ENCODE assay signal across 15 cellular contexts in the genomic region with DNA sequence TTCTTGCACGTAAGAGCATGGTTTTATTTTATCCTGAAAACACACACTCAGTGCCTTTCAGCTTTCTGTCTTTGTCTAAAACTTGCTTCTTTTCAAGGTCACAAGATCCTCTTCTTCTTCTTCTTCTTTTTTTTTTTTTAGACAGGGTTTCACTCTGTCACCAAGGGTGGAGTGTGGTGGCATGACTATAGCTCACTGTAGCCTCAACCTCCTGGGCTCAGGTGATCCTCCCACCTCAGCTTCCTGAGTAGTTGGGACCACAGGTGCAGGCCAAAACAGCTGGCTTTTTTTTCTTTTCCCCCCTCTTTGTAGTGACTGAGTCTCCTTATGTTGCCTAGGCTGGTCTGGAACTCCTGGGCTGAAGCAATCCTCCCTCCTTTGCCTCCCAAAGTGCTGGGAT.
"Had no signal": no experiment of that assay in that cellular context is flagged by ENCODE, and none has a peak within 500 bp of the region (broad histone marks: within the 10 kb centered on the region; RNA-seq: fewer than 3 reads in every experiment).

No MANE protein-coding gene starts in this region.

- H3K36me3 ChIP-seq: colonic mucosa, esophagus muscularis mucosa, left lung, suprapubic skin had no signal

- H3K27ac ChIP-seq: colonic mucosa, esophagus muscularis mucosa, hepatocyte, left lung, suprapubic skin had no signal

- H3K9me3 ChIP-seq: colonic mucosa, esophagus muscularis mucosa, left lung, suprapubic skin had no signal

- H3K4me3 ChIP-seq: colonic mucosa, esophagus muscularis mucosa, hepatocyte, left lung, suprapubic skin had no signal

- H3K36me3 Mint-ChIP-seq: memory B cell, natural killer cell had no signal

- H3K4me2 ChIP-seq: hepatocyte had no signal

- H3K27ac Mint-ChIP-seq: activated B cell treated with CpG ODN at 0.5 μM for 24 hours, memory B cell, natural killer cell had no signal

- H3K27me3 ChIP-seq: colonic mucosa, esophagus muscularis mucosa, hepatocyte, left lung, suprapubic skin had no signal

- H2AFZ ChIP-seq: hepatocyte had no signal

- ATAC-seq: left lung; natural killer cell; sciatic nerve; stimulated activated naive CD8-positive, alpha-beta T cell treated with anti-CD3 and anti-CD28 coated beads, Interleukin-15, Interleukin-2, amounts not matched to agents 100 U/mL and 50 U/mL, for 24 hours had no signal

- DNase-seq: activated B cell treated with CpG ODN at 0.5 μM for 24 hours; activated CD4-positive, alpha-beta T cell treated with anti-CD3 and anti-CD28 coated beads for 48 hours; activated CD8-positive, alpha-beta memory T cell treated with anti-CD3 and anti-CD28 coated beads for 24 hours; activated naive CD4-positive, alpha-beta T cell; caudate nucleus; colonic mucosa; natural killer cell; stimulated activated naive CD8-positive, alpha-beta T cell treated with anti-CD3 and anti-CD28 coated beads, Interleukin-15, Interleukin-2, amounts not matched to agents 100 U/mL and 50 U/mL, for 24 hours; trophoblast cell had no signal

- H3K4me3 Mint-ChIP-seq: activated B cell treated with CpG ODN at 0.5 μM for 24 hours, memory B cell, natural killer cell had no signal

- H3K27me3 Mint-ChIP-seq: activated B cell treated with CpG ODN at 0.5 μM for 24 hours had no signal

- H3K9me3 Mint-ChIP-seq: activated B cell treated with CpG ODN at 0.5 μM for 24 hours, memory B cell, natural killer cell had no signal
